ENCODE assay signal across 18 cellular contexts in genomic region chr5:2896371-2897275, GRCh38.
DNase-seq lines count a peak whose midpoint lies in the region; ATAC-seq and TF ChIP-seq lines count a peak whose summit lies in the region.
"Had no signal": no experiment of that assay in that cellular context is flagged by ENCODE, and none has a peak within 500 bp of the region (broad histone marks: within the 10 kb centered on the region; RNA-seq: fewer than 3 reads in every experiment).

No MANE protein-coding gene starts in this region.

- H3K36me3 ChIP-seq in IMR-90 (ENCODE audit: control insufficient read depth, insufficient read depth, low read length) (no peaks in the 10 kb centered on the region), endodermal cell (ENCODE audit: control insufficient read depth, insufficient read depth, low read length) (no peaks in the 10 kb centered on the region), upper lobe of right lung (no peaks in the 10 kb centered on the region), gastroesophageal sphincter (no peaks in the 10 kb centered on the region)
- H3K36me3 ChIP-seq: BE2C had no signal

- no peak overlapping the region for H2BK15ac ChIP-seq in IMR-90 (ENCODE audit: low read depth, low read length)

- dilution Hi-C loops in IMR-90 (cut with HindIII; ENCODE audit: low sequenced_read_pairs, unreplicated experiment) = no loop called here

- TF ChIP-seq EP300 in gastroesophageal sphincter (IDR thresholded peaks at IDR 0.05) = no peak

- H3K4ac ChIP-seq in IMR-90 (ENCODE audit: low read depth, low read length) = no peak overlapping the region

- H3K18ac ChIP-seq in IMR-90 (ENCODE audit: low read depth, low read length) = no peak overlapping the region

- no peak overlapping the region for H3K27ac Mint-ChIP-seq in endodermal cell
- H3K27ac Mint-ChIP-seq: GM23338 had no signal

- no peak overlapping the region for H3K9ac ChIP-seq in IMR-90 (ENCODE audit: low read depth, low read length)
- no peak overlapping the region for H3K9ac ChIP-seq in endodermal cell (ENCODE audit: extremely low read depth, low read length, poor library complexity, severe bottlenecking)

- no peaks in the 10 kb centered on the region for H3K79me1 ChIP-seq in IMR-90 (ENCODE audit: low read depth in 1 of 2, low read length in 2 of 2)

- H4K5ac ChIP-seq in IMR-90 (ENCODE audit: low read depth, low read length) = no peak overlapping the region

- no peak for TF ChIP-seq POLR2A in IMR-90 (IDR thresholded peaks at IDR 0.05; ENCODE audit: low read depth, low read length)
- TF ChIP-seq POLR2A in gastroesophageal sphincter (IDR thresholded peaks at IDR 0.05) = no peak

- H3K14ac ChIP-seq in IMR-90 (replicated peaks; ENCODE audit: low read depth, low read length) = no peak overlapping the region

- no peaks in the 10 kb centered on the region for H3K4me1 Mint-ChIP-seq in endodermal cell
- H3K4me1 Mint-ChIP-seq: GM23338 had no signal

- no peak overlapping the region for H3K4me2 ChIP-seq in IMR-90 (ENCODE audit: low read depth, low read length)
- H3K4me2 ChIP-seq: GM23338 had no signal

- H3K9me3 ChIP-seq in IMR-90 (ENCODE audit: control insufficient read depth, insufficient read depth, low read length) (peaks cover 41% of the 10 kb centered on the region), endodermal cell (ENCODE audit: control insufficient read depth, low read length) (no peaks in the 10 kb centered on the region), upper lobe of right lung (no peaks in the 10 kb centered on the region), gastroesophageal sphincter (peaks cover 0 to 16% (median 0%) of the 10 kb centered on the region in 3 donors)
- H3K9me3 ChIP-seq: BE2C had no signal

- H2BK5ac ChIP-seq in IMR-90 (ENCODE audit: low read depth, low read length, poor library complexity, severe bottlenecking) = no peak overlapping the region

- 80% methylated on average over 7 of the region's 29 CpGs; no CpG with 5 or more reads in 1 of the 2 experiments for WGBS in IMR-90 (ENCODE audit: extremely low coverage in 2 of 2, insufficient read length in 1 of 2), 2 experiments
- WGBS in endodermal cell (ENCODE audit: insufficient coverage in 1 of 2, insufficient read length in 1 of 2), 2 experiments = 91 to 92% methylated on average over 14 to 29 of the region's 29 CpGs
- WGBS in gastroesophageal sphincter (ENCODE audit: low coverage in 1 of 2), 2 donors = 63 to 91% methylated on average over 5 to 15 of the region's 29 CpGs

- TF ChIP-seq RAD21 in IMR-90 (IDR thresholded peaks at IDR 0.05; ENCODE audit: low read length) = no peak

- ATAC-seq in IMR-90 (ENCODE audit: low read depth) = no peak
- ATAC-seq in omental fat pad (ENCODE audit: low FRiP score) = peak; percentile 20
- no peak for ATAC-seq in upper lobe of right lung
- no peak for ATAC-seq in gastroesophageal sphincter
- ATAC-seq: GM23338, HCT116 had no signal

- no peak overlapping the region for H3K4me3 Mint-ChIP-seq in endodermal cell
- H3K4me3 Mint-ChIP-seq: GM23338 had no signal

- no peaks in the 10 kb centered on the region for H3K36me3 Mint-ChIP-seq in endodermal cell (ENCODE audit: low read depth)

- H3K9me1 ChIP-seq in IMR-90 (ENCODE audit: insufficient read depth, low read length) = no peaks in the 10 kb centered on the region

- H3K27me3 ChIP-seq in IMR-90 (ENCODE audit: control insufficient read depth, insufficient read depth, low read length) (no peaks in the 10 kb centered on the region), endodermal cell (ENCODE audit: control insufficient read depth, insufficient read depth, low read length, poor library complexity, severe bottlenecking) (no peaks in the 10 kb centered on the region), upper lobe of right lung (no peaks in the 10 kb centered on the region), gastroesophageal sphincter (no peaks in the 10 kb centered on the region)
- H3K27me3 ChIP-seq: BE2C had no signal

- no peak overlapping the region for H3K4me3 ChIP-seq in IMR-90 (ENCODE audit: insufficient read depth, low read depth, low read length)
- no peak overlapping the region for H3K4me3 ChIP-seq in endodermal cell (ENCODE audit: low read length)
- H3K4me3 ChIP-seq in upper lobe of right lung = no peak overlapping the region
- no peak overlapping the region for H3K4me3 ChIP-seq in gastroesophageal sphincter
- H3K4me3 ChIP-seq: GM23338 had no signal

- CTCF ChIA-PET in IMR-90 (lab: Yijun Ruan, JAX) = no interaction called here

- H2BK120ac ChIP-seq in IMR-90 (ENCODE audit: low read depth, low read length) = no peak overlapping the region

- no peaks in the 10 kb centered on the region for H3K9me3 Mint-ChIP-seq in endodermal cell
- H3K9me3 Mint-ChIP-seq: GM23338 had no signal

- H2AK9ac ChIP-seq in IMR-90 (replicated peaks; ENCODE audit: low read depth, low read length, poor library complexity) = no peak overlapping the region

- no peak overlapping the region for H4K91ac ChIP-seq in IMR-90 (ENCODE audit: insufficient read depth, low read depth, low read length)

- H3K27ac ChIP-seq in IMR-90 (ENCODE audit: insufficient read depth, low read length) (no peak overlapping the region), endodermal cell (ENCODE audit: low read depth, low read length) (no peak overlapping the region), upper lobe of right lung (no peak overlapping the region), gastroesophageal sphincter (no peak overlapping the region)

- H2AK5ac ChIP-seq in IMR-90 (ENCODE audit: low read depth, low read length) = no peak overlapping the region

- H2BK20ac ChIP-seq in IMR-90 (ENCODE audit: low read depth, low read length) = no peak overlapping the region

- TF ChIP-seq CTCF in IMR-90 (conservative IDR thresholded peaks at IDR 0.05; ENCODE audit: low read depth, low read length) (no peak), endodermal cell (conservative IDR thresholded peaks at IDR 0.05) (no peak), omental fat pad (IDR thresholded peaks at IDR 0.05) (no peak), upper lobe of right lung (IDR thresholded peaks at IDR 0.05) (no peak), gastroesophageal sphincter (IDR thresholded peaks at IDR 0.05) (no peak)

- peak overlapping the region; percentile 32 for H2AFZ ChIP-seq in IMR-90 (replicated peaks; ENCODE audit: low read length, poor library complexity)
- H2AFZ ChIP-seq: GM23338 had no signal

- H3K27me3 Mint-ChIP-seq in endodermal cell (ENCODE audit: insufficient read depth) = no peaks in the 10 kb centered on the region

- H4K20me1 ChIP-seq in IMR-90 (ENCODE audit: insufficient read depth, low read length) = no peaks in the 10 kb centered on the region

- in situ Hi-C loops in IMR-90 (cut with MboI; ENCODE audit: low sequenced_read_pairs) = no loop called here

- H3K56ac ChIP-seq in IMR-90 (ENCODE audit: extremely low read depth, insufficient read depth, low read length) = no peak overlapping the region

- POLR2A ChIA-PET in IMR-90 (lab: Charles Lee; ENCODE audit: unreplicated experiment) = no interaction called here

- H3K4me1 ChIP-seq in IMR-90 (ENCODE audit: control insufficient read depth, insufficient read depth, low read length) = no peaks in the 10 kb centered on the region
- no peaks in the 10 kb centered on the region for H3K4me1 ChIP-seq in endodermal cell (ENCODE audit: control insufficient read depth, insufficient read depth, low read length)
- H3K4me1 ChIP-seq in upper lobe of right lung = no peaks in the 10 kb centered on the region
- H3K4me1 ChIP-seq in gastroesophageal sphincter = no peaks in the 10 kb centered on the region
- H3K4me1 ChIP-seq: BE2C had no signal

- intact Hi-C loops in IMR-90 (cut with micrococcal nuclease) (no loop called here), upper lobe of right lung (cut with DNase I) (no loop called here)

- no peak for DNase-seq in IMR-90
- peak; percentile 52 for DNase-seq in endodermal cell
- DNase-seq in omental fat pad (ENCODE audit: low spot score) = no peak
- peak; percentile 30 for DNase-seq in upper lobe of right lung
- no peak for DNase-seq in AG08396 (ENCODE audit: low spot score)
- no peak for DNase-seq in activated CD4-positive, CD25-positive, alpha-beta regulatory T cell (lab: John Stamatoyannopoulos, UW)
- DNase-seq: BE2C, DMS53, GDM1, KG1, NCI-H1092 treated with DMSO at 0.1 percent for 48 hours, NCI-H1436 treated with DMSO at 0.1 percent for 48 hours, NCI-H2029, NCI-H526, Right ventricle myocardium superior had no signal

- H4K8ac ChIP-seq in IMR-90 (ENCODE audit: low read depth in 2 of 2, low read length in 2 of 2) = no peak overlapping the region

- BruUV-seq in IMR-90 (replicated peaks; lab: Mats Ljungman, UMichigan) = no TSS peak

- H3K23ac ChIP-seq in IMR-90 (ENCODE audit: low read depth, low read length) = no peak overlapping the region

TF ChIP-seq in IMR-90, 13 proteins besides CTCF, POLR2A, EP300 and RAD21 (continues in another document):
- TF ChIP-seq ELK1 (IDR thresholded peaks at IDR 0.05; ENCODE audit: borderline replicate concordance, low read depth, low read length) (no peak), CEBPB (IDR thresholded peaks at IDR 0.05; ENCODE audit: low read depth, low read length) (no peak), FOS (IDR thresholded peaks at IDR 0.05; ENCODE audit: low read depth, low read length) (no peak), USF2 (IDR thresholded peaks at IDR 0.05; ENCODE audit: low read depth, low read length) (no peak), MXI1 (IDR thresholded peaks at IDR 0.05; ENCODE audit: borderline replicate concordance, low read depth, low read length) (no peak), RFX5 (IDR thresholded peaks at IDR 0.05; ENCODE audit: low read depth, low read length) (no peak), BHLHE40 (IDR thresholded peaks at IDR 0.05; ENCODE audit: low read depth, low read length) (no peak), RCOR1 (IDR thresholded peaks at IDR 0.05; ENCODE audit: insufficient replicate concordance, low read length) (no peak), MAFK (IDR thresholded peaks at IDR 0.05; ENCODE audit: low read depth, low read length) (no peak), MAZ (IDR thresholded peaks at IDR 0.05; ENCODE audit: borderline replicate concordance, low read depth, low read length) (no peak)

Comparison
In these comparisons a context has a peak if more than half of its experiments do, and no peak if none do; other contexts are left out.
1. DNase-seq: peak in endodermal cell (single experiment) and upper lobe of right lung (single experiment); none in IMR-90 (single experiment), omental fat pad (single experiment), AG08396 (single experiment) and activated CD4-positive, CD25-positive, alpha-beta regulatory T cell (0 of 4).